Comparison of ENCODE assay signal across 1 cellular context in genomic region chr1:182742780-182743179, GRCh38.
TF ChIP-seq lines count a peak whose summit lies in the region.

No MANE protein-coding gene starts in this region.

TF ChIP-seq in HepG2, 621 proteins besides CTCF, POLR2A, EP300 and RAD21:
- TF ChIP-seq, protein P1, sequence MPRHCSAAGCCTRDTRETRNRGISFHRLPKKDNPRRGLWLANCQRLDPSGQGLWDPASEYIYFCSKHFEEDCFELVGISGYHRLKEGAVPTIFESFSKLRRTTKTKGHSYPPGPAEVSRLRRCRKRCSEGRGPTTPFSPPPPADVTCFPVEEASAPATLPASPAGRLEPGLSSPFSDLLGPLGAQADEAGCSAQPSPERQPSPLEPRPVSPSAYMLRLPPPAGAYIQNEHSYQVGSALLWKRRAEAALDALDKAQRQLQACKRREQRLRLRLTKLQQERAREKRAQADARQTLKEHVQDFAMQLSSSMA (CRISPR knock-in tag; IDR thresholded peaks at IDR 0.05): no peak
- peak; percentile 65; the same call in 1 of the 2 replicates for TF ChIP-seq CEBPB (IDR thresholded peaks at IDR 0.05; ENCODE audit: borderline replicate concordance, low read depth, low read length)
